9 cellular contexts compared by ENCODE assay signal in the genomic region with DNA sequence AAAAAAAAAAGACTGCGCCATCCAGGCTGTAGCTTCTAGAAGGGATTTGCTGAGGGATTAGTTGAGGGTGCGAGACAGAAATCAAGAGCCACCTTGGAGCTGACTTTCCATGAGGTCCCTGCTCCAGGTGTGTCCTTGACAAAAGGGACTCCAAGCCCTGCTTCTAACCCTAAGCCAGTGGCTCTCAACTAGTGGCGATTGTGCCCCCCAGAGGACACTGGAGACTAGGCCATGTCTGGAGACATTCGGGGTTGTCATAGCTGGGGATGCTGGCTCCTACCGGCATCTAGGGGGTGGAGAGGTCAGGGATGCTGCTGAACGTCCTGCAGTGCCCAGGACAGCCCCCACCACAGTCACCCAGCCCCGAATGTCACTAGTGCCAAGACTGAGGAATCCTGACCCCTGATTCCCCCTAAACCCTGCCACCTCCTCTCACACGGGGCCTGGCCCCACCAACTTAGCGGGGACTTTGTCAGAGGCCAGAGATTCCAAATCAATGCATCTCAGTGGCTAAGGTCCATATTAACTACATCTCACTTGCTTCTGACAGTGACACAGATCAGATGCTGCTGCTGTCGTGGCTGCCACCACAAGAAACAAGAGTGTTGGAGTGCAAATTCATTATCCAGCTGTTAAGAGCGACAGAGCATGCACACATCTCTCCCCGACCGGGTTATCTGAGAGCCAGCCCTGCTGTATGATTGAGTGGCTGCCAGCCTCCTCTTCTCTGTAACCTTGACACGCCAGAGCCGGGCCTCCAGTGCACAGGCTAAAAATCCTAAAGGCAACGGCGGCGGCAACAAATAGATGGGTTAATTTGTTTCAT. TPM values are rescaled to one million over a fixed set of nuclear protein-coding genes. Genes with fewer than 3 reads are reported as not detected.
DNase-seq lines count a peak whose midpoint lies in the region; ATAC-seq and TF ChIP-seq lines count a peak whose summit lies in the region.
"Had no signal": no experiment of that assay in that cellular context is flagged by ENCODE, and none has a peak within 500 bp of the region (broad histone marks: within the 10 kb centered on the region; RNA-seq: fewer than 3 reads in every experiment).

No MANE protein-coding gene starts in this region.

- 50 to 74% (median 57%) methylated on average over 18 of the region's 18 CpGs for WGBS in ovary, 3 donors

- intact Hi-C loops in ovary (cut with DNase I) = no loop called here

- no peaks in the 10 kb centered on the region for H3K9me3 ChIP-seq in OCI-LY3 (ENCODE audit: insufficient read depth, low read length)
- no peaks in the 10 kb centered on the region for H3K9me3 ChIP-seq in ovary

- no peak overlapping the region for H2AFZ ChIP-seq in OCI-LY3 (ENCODE audit: low read depth, low read length)

- peaks cover 39% of the 10 kb centered on the region for H3K4me1 ChIP-seq in OCI-LY3 (ENCODE audit: low read length)
- peaks cover 2% of the 10 kb centered on the region for H3K4me1 ChIP-seq in ovary (ENCODE audit: insufficient read depth)

- no peak for TF ChIP-seq POLR2A in ovary (IDR thresholded peaks at IDR 0.05)

- H3K27ac ChIP-seq in OCI-LY3 (ENCODE audit: low read length) (no peak overlapping the region), ovary (no peak overlapping the region)

- no peaks in the 10 kb centered on the region for H3K79me2 ChIP-seq in OCI-LY3 (ENCODE audit: low read length)

- TF ChIP-seq CTCF in AG10803 (conservative IDR thresholded peaks at IDR 0.05; ENCODE audit: low read length) (peak; percentile 41), OCI-LY3 (IDR thresholded peaks at IDR 0.05; ENCODE audit: low read depth, low read length) (peak; percentile 58), fibroblast of villous mesenchyme (IDR thresholded peaks at IDR 0.05; ENCODE audit: insufficient read depth, low read depth, low read length) (peak; percentile 36), ovary (IDR thresholded peaks at IDR 0.05) (no peak)

- H3K27me3 ChIP-seq in OCI-LY3 (ENCODE audit: low read depth, low read length) (peaks cover 37% of the 10 kb centered on the region), ovary (no peaks in the 10 kb centered on the region)

- TF ChIP-seq EP300 in ovary (IDR thresholded peaks at IDR 0.05) = no peak

- DNase-seq in AG10803 (ENCODE audit: low read depth) = no peak
- DNase-seq in H4 (ENCODE audit: low spot score) = peak; percentile 28
- DNase-seq in fibroblast of villous mesenchyme (ENCODE audit: low read depth) = no peak
- no peak for DNase-seq in ovary
- no peak for DNase-seq in stimulated activated CD4-positive, alpha-beta T cell treated with anti-CD3 and anti-CD28 coated beads, Interleukin-2, amount 100 ng/mL, for 24 hours
- DNase-seq: activated naive CD8-positive, alpha-beta T cell treated with anti-CD3 and anti-CD28 coated beads, Interleukin-2, amount 10 ng/mL, durations not matched to agents 7 days and 5 days had no signal

- no peak for ATAC-seq in HG03342 (IDR thresholded peaks at IDR 0.05; ENCODE audit: unreplicated experiment)
- ATAC-seq in HG02852 (IDR thresholded peaks at IDR 0.05; ENCODE audit: unreplicated experiment) = no peak

- no peaks in the 10 kb centered on the region for H4K20me1 ChIP-seq in OCI-LY3 (ENCODE audit: insufficient read depth, low read length)

- no peak overlapping the region for H3K4me2 ChIP-seq in OCI-LY3 (ENCODE audit: low read length)

- H3K36me3 ChIP-seq in OCI-LY3 (replicated peaks; ENCODE audit: low read depth, low read length) (no peaks in the 10 kb centered on the region), ovary (no peaks in the 10 kb centered on the region)

- H3K9ac ChIP-seq in OCI-LY3 (ENCODE audit: low read length) = no peak overlapping the region

- H3K4me3 ChIP-seq in AG10803 (ENCODE audit: low read length) = no peak overlapping the region
- no peak overlapping the region for H3K4me3 ChIP-seq in OCI-LY3 (ENCODE audit: low read length)
- no peak overlapping the region for H3K4me3 ChIP-seq in fibroblast of villous mesenchyme (ENCODE audit: low read depth, low read length)
- H3K4me3 ChIP-seq in ovary = no peak overlapping the region

RNA-seq across cellular contexts. Expression of a gene that starts 40.4 kb away (rescaled TPM):
- total RNA-seq in H4 (2014; rRNA removed; shearing (Covaris generic)) = 15.9 and 29.9 TPM in 2 replicates
- 27.4 and 28.9 TPM in 2 replicates for total RNA-seq in fibroblast of villous mesenchyme
- total RNA-seq in ovary = 10 to 100 TPM; 11.0 to 19.7 (median 12.3) TPM
- 10 to 100 TPM in 1 of 2 donors, 1 to 10 TPM in 1; 5.0 to 11.0 TPM for polyA plus RNA-seq in ovary

RNA-seq across cellular contexts. Expression of a gene that starts 40.6 kb away (rescaled TPM):
- total RNA-seq in H4 (2014; rRNA removed; shearing (Covaris generic)) = 4.5 and 7.9 TPM in 2 replicates
- total RNA-seq in fibroblast of villous mesenchyme (6.1 and 7.3 TPM in 2 replicates), ovary (1 to 10 TPM in 6 of 7 donors, under 1 TPM in 1; 0.72 to 4.3 (median 2.8) TPM)
- polyA plus RNA-seq in ovary = 1 to 10 TPM; 1.0 to 1.6 TPM

Comparison
In these comparisons a context has a peak if more than half of its experiments do, and no peak if none do; other contexts are left out.
1. CTCF ChIP-seq: peak in AG10803 (single experiment), OCI-LY3 (single experiment) and fibroblast of villous mesenchyme (single experiment); none in ovary (0 of 3).